Comparison of ENCODE assay signal across 13 cellular contexts in genomic region chr13:110352735-110353134, GRCh38. TPM values are rescaled to one million over a fixed set of nuclear protein-coding genes. Genes with fewer than 3 reads are reported as not detected.
DNase-seq lines count a peak whose midpoint lies in the region; ATAC-seq, FAIRE-seq and TF ChIP-seq lines count a peak whose summit lies in the region.
"Had no signal": no experiment of that assay in that cellular context is flagged by ENCODE, and none has a peak within 500 bp of the region (broad histone marks: within the 10 kb centered on the region; RNA-seq: fewer than 3 reads in every experiment).

No MANE protein-coding gene starts in this region.

- TF ChIP-seq POLR2A in GM12878 (IDR thresholded peaks at IDR 0.05; ENCODE audit: low read depth, low read length) = no peak

- TF ChIP-seq CTCF in GM12878 (IDR thresholded peaks at IDR 0.05 in 2 of 3, conservative IDR thresholded peaks at IDR 0.05 in 1 of 3; ENCODE audit: control insufficient read depth in 2 of 3, extremely low read depth in 1 of 3, insufficient read depth in 1 of 3, low read depth in 3 of 3, low read length in 3 of 3) (peak in 2 of 3 experiments; percentile 26 to 27; a peak in 3 of 6 replicates), mucosa of descending colon (IDR thresholded peaks at IDR 0.05) (no peak)

- H4K20me1 ChIP-seq in GM12878 (ENCODE audit: control insufficient read depth, insufficient read depth) = no peaks in the 10 kb centered on the region
- H4K20me1 ChIP-seq: BLaER1 had no signal

- DNase-seq in stimulated activated naive CD8-positive, alpha-beta T cell treated with anti-CD3 and anti-CD28 coated beads, Interleukin-15, Interleukin-2, amounts not matched to agents 100 U/mL and 50 U/mL, for 24 hours = peak; percentile 19
- DNase-seq in stimulated activated naive CD8-positive, alpha-beta T cell treated with anti-CD3 and anti-CD28 coated beads, Interleukin-15, amount 100 ng/mL, for 72 hours = no peak
- no peak for DNase-seq in GM12878 (ENCODE audit: low read depth, low spot score)
- peak in 1 of 3 donors; percentile 64 for DNase-seq in mucosa of descending colon
- DNase-seq in Ammon's horn (ENCODE audit: low spot score) = no peak
- DNase-seq in activated CD8-positive, alpha-beta memory T cell treated with anti-CD3 and anti-CD28 coated beads, Interleukin-2, amount 50 U/mL, for 48 hours = no peak
- DNase-seq: NCI-H1417 treated with DMSO at 0.1 percent for 48 hours, OCI-M1 had no signal

- H3K4me2 ChIP-seq in GM12878 (ENCODE audit: control insufficient read depth, insufficient read depth) = no peak overlapping the region
- H3K4me2 ChIP-seq: BLaER1 had no signal

- H3K4me3 ChIP-seq in GM12878 (no peak overlapping the region), mucosa of descending colon (no peak overlapping the region)
- H3K4me3 ChIP-seq: BLaER1, prostate gland had no signal

- WGBS in GM12878 (ENCODE audit: insufficient coverage, insufficient replicate concordance, low lambda C conversion rate, missing lambda C conversion rate) = 12% methylated on average over 7 of the region's 8 CpGs

- no peak overlapping the region for H3K27ac ChIP-seq in GM12878 (ENCODE audit: control insufficient read depth, insufficient read depth)
- H3K27ac ChIP-seq: BLaER1, prostate gland had no signal

- H3K36me3 ChIP-seq in GM12878 (ENCODE audit: control insufficient read depth in 2 of 2, insufficient read depth in 2 of 2, low read length in 1 of 2) (no peaks in the 10 kb centered on the region), mucosa of descending colon (ENCODE audit: low read depth) (no peaks in the 10 kb centered on the region)
- H3K36me3 ChIP-seq: BLaER1, prostate gland had no signal

- no peak for TF ChIP-seq EP300 in GM12878 (IDR thresholded peaks at IDR 0.05; ENCODE audit: borderline replicate concordance in 1 of 2, control insufficient read depth in 1 of 2, low read depth in 2 of 2, low read length in 2 of 2)

- no peaks in the 10 kb centered on the region for H3K9me3 Mint-ChIP-seq in stimulated activated naive CD8-positive, alpha-beta T cell treated with anti-CD3 and anti-CD28 coated beads, Interleukin-15, amount 100 ng/mL, for 72 hours
- H3K9me3 Mint-ChIP-seq: brain had no signal

- H3K4me1 ChIP-seq in GM12878 (ENCODE audit: control insufficient read depth, insufficient read depth, low read length) (no peaks in the 10 kb centered on the region; the same call in 1 of the 2 replicates), mucosa of descending colon (ENCODE audit: low read depth) (peaks cover 31% of the 10 kb centered on the region)
- H3K4me1 ChIP-seq: prostate gland had no signal

- no TSS peak for BruUV-seq in GM12878 (replicated peaks; lab: Mats Ljungman, UMichigan)

- ATAC-seq in stimulated activated naive CD8-positive, alpha-beta T cell treated with anti-CD3 and anti-CD28 coated beads, Interleukin-15, Interleukin-2, amounts not matched to agents 100 U/mL and 50 U/mL, for 24 hours = no peak
- ATAC-seq in stimulated activated naive CD8-positive, alpha-beta T cell treated with anti-CD3 and anti-CD28 coated beads, Interleukin-15, amount 100 ng/mL, for 72 hours = no peak
- ATAC-seq in GM12878 (no peak), mucosa of descending colon (peak; percentile 27), GM21825 (IDR thresholded peaks at IDR 0.05; ENCODE audit: unreplicated experiment) (no peak), GM21381 (IDR thresholded peaks at IDR 0.05; ENCODE audit: unreplicated experiment) (no peak)

- peaks cover 8% of the 10 kb centered on the region for H3K4me1 Mint-ChIP-seq in stimulated activated naive CD8-positive, alpha-beta T cell treated with anti-CD3 and anti-CD28 coated beads, Interleukin-15, amount 100 ng/mL, for 72 hours

- no peak for TF ChIP-seq RAD21 in GM12878 (IDR thresholded peaks at IDR 0.05; ENCODE audit: insufficient read depth, low read depth, low read length)

- H3K27me3 ChIP-seq in GM12878 (replicated peaks in 1 of 2; ENCODE audit: control insufficient read depth in 2 of 2, insufficient read depth in 2 of 2, low read length in 1 of 2) = peaks cover 0 to 4% of the 10 kb centered on the region in 2 experiments; a peak in 1 of 4 replicates
- H3K27me3 ChIP-seq: BLaER1 had no signal

- no peak overlapping the region for H3K27ac Mint-ChIP-seq in stimulated activated naive CD8-positive, alpha-beta T cell treated with anti-CD3 and anti-CD28 coated beads, Interleukin-15, amount 100 ng/mL, for 72 hours

- no peak for FAIRE-seq in GM12878 (lab: Jason Lieb, UNC)

- in situ Hi-C loops in GM12878 (cut with MboI) = no loop called here

- H3K27me3 Mint-ChIP-seq in stimulated activated naive CD8-positive, alpha-beta T cell treated with anti-CD3 and anti-CD28 coated beads, Interleukin-15, amount 100 ng/mL, for 72 hours = peaks cover 37% of the 10 kb centered on the region
- H3K27me3 Mint-ChIP-seq: brain had no signal

- no peaks in the 10 kb centered on the region for H3K79me2 ChIP-seq in GM12878 (ENCODE audit: control insufficient read depth, insufficient read depth, low read length)

- CTCF ChIA-PET in GM12878 (lab: Yijun Ruan, JAX) = interaction anchor here (0.8 to 1.9 kb wide), 4 partner anchors 11 to 91 kb away, joined by 3 to 7 read pairs (median 4); no protein-coding TSS in a partner anchor

- H3K9me3 ChIP-seq in GM12878 (replicated peaks; ENCODE audit: control insufficient read depth, insufficient read depth, low read length) (no peaks in the 10 kb centered on the region), mucosa of descending colon (no peaks in the 10 kb centered on the region)
- H3K9me3 ChIP-seq: BLaER1, prostate gland had no signal

- SMC1A ChIA-PET in GM12878 (lab: Charles Lee; ENCODE audit: uncharacterized antibody, unreplicated experiment) = interaction anchor here (0.9 kb wide), 1 partner anchor 92 kb away, joined by 3 read pairs; no protein-coding TSS in a partner anchor

- no peak overlapping the region for H3K9ac ChIP-seq in GM12878 (ENCODE audit: control insufficient read depth, insufficient read depth, low read length)
- H3K9ac ChIP-seq: BLaER1 had no signal

- no peak overlapping the region for H3K4me3 Mint-ChIP-seq in stimulated activated naive CD8-positive, alpha-beta T cell treated with anti-CD3 and anti-CD28 coated beads, Interleukin-15, amount 100 ng/mL, for 72 hours
- H3K4me3 Mint-ChIP-seq: brain had no signal

- POLR2A ChIA-PET in GM12878 (lab: Charles Lee) = no interaction called here

- no peak overlapping the region for H2AFZ ChIP-seq in GM12878 (ENCODE audit: control insufficient read depth, low read depth, low read length)

- intact Hi-C loops in GM12878 (cut with micrococcal nuclease; ENCODE audit: unreplicated experiment) = no loop called here
- intact Hi-C loops in mucosa of descending colon (cut with DNase I, micrococcal nuclease) = no loop called here

- RAD21 ChIA-PET in GM12878 (lab: Charles Lee; ENCODE audit: unreplicated experiment) = interaction anchor here (1.1 kb wide), 1 partner anchor 91 kb away, joined by 4 read pairs; no protein-coding TSS in a partner anchor

TF ChIP-seq in GM12878, 131 proteins besides CTCF, POLR2A, EP300 and RAD21 (continues in another document):
- TF ChIP-seq BRCA1 (IDR thresholded peaks at IDR 0.05; ENCODE audit: low read depth, low read length) (no peak), ZNF217 (IDR thresholded peaks at IDR 0.05) (no peak), ZBED1 (IDR thresholded peaks at IDR 0.05; ENCODE audit: borderline replicate concordance) (no peak), EED (IDR thresholded peaks at IDR 0.05; ENCODE audit: low read depth) (no peak)

RNA-seq across cellular contexts. Expression of gene COL4A2, which starts 45.7 kb away (rescaled TPM):
- 1.3 TPM in 2 replicates for total RNA-seq in GM12878 (2013; cell fraction: nucleolus; rRNA removed)
- total RNA-seq in GM12878 (2014; rRNA removed) (0.11 and 0.96 TPM in 2 replicates), GM12878 (2014; rRNA removed; fragmentation: Illumina TruSeq; extraction: Trizol) (0.14 and 0.18 TPM in 2 replicates), GM12878 (2021) (0.80 and 1.6 TPM in 2 replicates), mucosa of descending colon (100 to 1,000 TPM in 1 of 3 donors, 10 to 100 TPM in 2; 33.5 to 389 (median 74.2) TPM)
- not detected for polyA plus RNA-seq in GM12878 (2011; ENCODE audit: low read depth)
- polyA plus RNA-seq in GM12878 (2011; rRNA removed) (0.16 and 0.20 TPM in 2 replicates), GM12878 (2014; fragmentation: Illumina TruSeq; extraction: Trizol) (0.41 TPM in 1 of 2 replicates, not detected in the other), GM12878 (2014; fragmentation: Nextera tagmentation; extraction: Ambion mirVana) (not detected), GM12878 (2014; rRNA removed) (0.27 TPM in 1 of 2 replicates, not detected in the other), GM12878 (2016; fragmentation: Nextera tagmentation; extraction: Ambion mirVana) (1 to 10 TPM in 1 of 2 experiments, under 1 TPM in 1; 0.62 to 1.1 TPM)
- 0.18 and 0.40 TPM in 2 replicates for polyA plus RNA-seq in GM12878 (2011; cell fraction: cytosol; rRNA removed)
- polyA plus RNA-seq in GM12878 (2011; cell fraction: nucleus; rRNA removed) = 1.1 and 1.4 TPM in 2 replicates
- polyA plus RNA-seq in GM12878 (2012) = 0.28 and 0.39 TPM in 2 replicates
- polyA minus RNA-seq in GM12878 (2011; rRNA and poly(A)+ RNA removed) = 0.31 and 0.37 TPM in 2 replicates
- polyA minus RNA-seq in GM12878 (2011; cell fraction: cytosol; rRNA and poly(A)+ RNA removed) = not detected in 2 replicates
- polyA minus RNA-seq in GM12878 (2011; cell fraction: nucleus; rRNA and poly(A)+ RNA removed) = 0.36 and 1.1 TPM in 2 replicates

RNA-seq across cellular contexts. Expression of gene COL4A1, which starts 45.8 kb away (rescaled TPM):
- not detected in 2 replicates for total RNA-seq in GM12878 (2013; cell fraction: nucleolus; rRNA removed)
- total RNA-seq in GM12878 (2014; rRNA removed) (not detected in 2 replicates), GM12878 (2014; rRNA removed; fragmentation: Illumina TruSeq; extraction: Trizol) (not detected in 2 replicates), GM12878 (2021) (0.31 and 0.48 TPM in 2 replicates), mucosa of descending colon (100 to 1,000 TPM in 1 of 3 donors, 10 to 100 TPM in 2; 19.0 to 308 (median 61.9) TPM)
- polyA plus RNA-seq in GM12878 (2011; ENCODE audit: low read depth) = not detected
- polyA plus RNA-seq in GM12878 (2011; rRNA removed) (0.11 TPM in 1 of 2 replicates, not detected in the other), GM12878 (2014; fragmentation: Illumina TruSeq; extraction: Trizol) (not detected in 2 replicates), GM12878 (2014; fragmentation: Nextera tagmentation; extraction: Ambion mirVana) (not detected), GM12878 (2014; rRNA removed) (not detected in 2 replicates), GM12878 (2016; fragmentation: Nextera tagmentation; extraction: Ambion mirVana) (under 1 TPM; 0.07 to 0.15 TPM)
- 0.07 and 0.13 TPM in 2 replicates for polyA plus RNA-seq in GM12878 (2011; cell fraction: cytosol; rRNA removed)
- 0.16 and 0.56 TPM in 2 replicates for polyA plus RNA-seq in GM12878 (2011; cell fraction: nucleus; rRNA removed)
- polyA plus RNA-seq in GM12878 (2012) = 0.08 TPM in 1 of 2 replicates, not detected in the other
- polyA minus RNA-seq in GM12878 (2011; rRNA and poly(A)+ RNA removed) = 0.22 TPM in 1 of 2 replicates, not detected in the other
- not detected in 2 replicates for polyA minus RNA-seq in GM12878 (2011; cell fraction: cytosol; rRNA and poly(A)+ RNA removed)
- 0.38 TPM in 1 of 2 replicates, not detected in the other for polyA minus RNA-seq in GM12878 (2011; cell fraction: nucleus; rRNA and poly(A)+ RNA removed)

Comparison
In these comparisons a context has a peak if more than half of its experiments do, and no peak if none do; other contexts are left out.
1. RNA of gene COL4A2, which starts 45.7 kb away (total RNA-seq): 33.5 to 389 TPM in mucosa of descending colon; 0.11 to 1.6 TPM in GM12878; every median in the first group is over 10 times any median in the second.
2. RNA of gene COL4A1, which starts 45.8 kb away (total RNA-seq): 19.0 to 308 TPM in mucosa of descending colon; 0.31 to 0.48 TPM in GM12878; every median in the first group is over 10 times any median in the second.